ENCODE assay signal across 9 cellular contexts in the genomic region with DNA sequence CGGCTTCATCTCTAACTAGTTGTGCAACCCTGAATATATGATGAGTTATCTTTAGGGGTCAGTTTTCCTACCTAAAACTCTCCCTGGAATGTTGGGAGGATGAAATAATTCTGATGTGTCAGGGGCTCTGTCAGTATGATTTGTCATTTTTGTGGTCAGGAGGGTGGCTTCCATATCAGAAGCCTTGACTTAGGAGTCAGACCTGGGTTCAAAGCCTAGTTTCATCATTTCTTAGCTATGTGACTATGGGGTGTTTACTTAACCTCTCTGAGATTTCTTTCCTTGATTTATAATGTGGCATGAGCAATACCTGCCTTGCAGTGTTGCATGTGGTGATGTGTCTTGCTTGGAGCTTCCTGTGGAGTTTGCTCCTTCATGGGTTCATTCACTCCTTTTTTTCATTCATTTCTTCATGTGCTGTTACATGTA.
DNase-seq lines count a peak whose midpoint lies in the region; ATAC-seq, FAIRE-seq and TF ChIP-seq lines count a peak whose summit lies in the region.
"Had no signal": no experiment of that assay in that cellular context is flagged by ENCODE, and none has a peak within 500 bp of the region (broad histone marks: within the 10 kb centered on the region; RNA-seq: fewer than 3 reads in every experiment).

No MANE protein-coding gene starts in this region.

- DNase-seq in A549 (ENCODE audit: low read depth in 1 of 2, low spot score in 1 of 2) (peak; percentile 47 to 79), HL-60 (ENCODE audit: low read depth in 1 of 2, low spot score in 1 of 2) (no peak), mesendoderm (no peak), NCI-H187 treated with DMSO at 0.1 percent for 48 hours (lab: John Stamatoyannopoulos, UW) (no peak), middle frontal gyrus (ENCODE audit: extremely low spot score, low spot score) (no peak)

- H3K27ac ChIP-seq in A549 = peak overlapping the region; percentile 89 to 91
- H3K27ac ChIP-seq in HL-60 (replicated peaks) = peak overlapping the region; percentile 67
- H3K27ac ChIP-seq in angular gyrus (ENCODE audit: low read depth, low read length) = peak overlapping the region; percentile 3
- no peak overlapping the region for H3K27ac ChIP-seq in mesendoderm (ENCODE audit: low read depth, low read length)

- H2BK5ac ChIP-seq in mesendoderm (ENCODE audit: low read length) = no peak overlapping the region

- CTCF ChIA-PET in A549 (lab: Yijun Ruan, JAX) = interaction anchor here (0.6 to 2.7 kb wide), 3 partner anchors 69 to 222 kb away, joined by 3 to 9 read pairs (median 7); no protein-coding TSS in a partner anchor

- H3K4me1 ChIP-seq in A549 (peaks cover 74% of the 10 kb centered on the region), mesendoderm (ENCODE audit: control insufficient read depth, low read depth, low read length) (peaks cover 4% of the 10 kb centered on the region)

- no peak; a peak in 1 of 5 replicates for TF ChIP-seq RAD21 in A549 (conservative IDR thresholded peaks at IDR 0.05 in 1 of 2, IDR thresholded peaks at IDR 0.05 in 1 of 2)

- 0 out of 3 replicates have a peak overlapping the region, but pooled peaks have one; percentile 16 for H3K4me3 ChIP-seq in A549
- no peak overlapping the region for H3K4me3 ChIP-seq in HL-60 (replicated peaks; ENCODE audit: insufficient read depth, low read length)
- no peak overlapping the region for H3K4me3 ChIP-seq in mesendoderm (ENCODE audit: low read length)

- H3K9me3 ChIP-seq in A549 = no peaks in the 10 kb centered on the region

- no peak overlapping the region for H4K8ac ChIP-seq in mesendoderm (ENCODE audit: low read depth, low read length)

- FAIRE-seq in A549 (lab: Jason Lieb, UNC) = no peak
- FAIRE-seq: small intestine had no signal

- no peak for TF ChIP-seq POLR2A in A549 (IDR thresholded peaks at IDR 0.05; ENCODE audit: low read length)

- H3K4me2 ChIP-seq in A549 (peak overlapping the region; percentile 77), mesendoderm (ENCODE audit: low read length) (no peak overlapping the region)

- no peak overlapping the region for H3K4ac ChIP-seq in mesendoderm (ENCODE audit: low read depth, low read length)

- no peaks in the 10 kb centered on the region for H3K27me3 ChIP-seq in HL-60 (ENCODE audit: insufficient read depth, poor library complexity, severe bottlenecking)
- H3K27me3 ChIP-seq in mesendoderm (ENCODE audit: insufficient read depth, low read length, poor library complexity) = no peaks in the 10 kb centered on the region

- 33% methylated on average over 1 of the region's 1 CpG for WGBS in A549 (ENCODE audit: missing lambda C conversion rate)
- WGBS in mesendoderm (ENCODE audit: extremely low coverage, insufficient coverage, low lambda C conversion rate) = no CpG with 5 or more reads among the region's 1 CpG

- H3K36me3 ChIP-seq in mesendoderm (ENCODE audit: control insufficient read depth, insufficient read depth, low read length) = no peaks in the 10 kb centered on the region

- H4K5ac ChIP-seq in mesendoderm (ENCODE audit: low read length) = no peak overlapping the region

- no peaks in the 10 kb centered on the region for H3K79me2 ChIP-seq in mesendoderm (ENCODE audit: control insufficient read depth, insufficient read depth, low read length)

- H2BK15ac ChIP-seq in mesendoderm (replicated peaks; ENCODE audit: low read depth) = no peak overlapping the region

- no peaks in the 10 kb centered on the region for H3K79me1 ChIP-seq in mesendoderm (ENCODE audit: low read length)

- H3K56ac ChIP-seq in mesendoderm (ENCODE audit: low read length) = peak overlapping the region; percentile 72

- peak; percentile 54 to 68; a peak in 5 of 6 replicates for ATAC-seq in A549
- no peak for ATAC-seq in HG03039 (IDR thresholded peaks at IDR 0.05; ENCODE audit: unreplicated experiment)
- no peak for ATAC-seq in HG02588 (IDR thresholded peaks at IDR 0.05; ENCODE audit: unreplicated experiment)

- no peak overlapping the region for H3K18ac ChIP-seq in mesendoderm (ENCODE audit: low read length)

- H2BK120ac ChIP-seq in mesendoderm (ENCODE audit: low read depth, low read length) = no peak overlapping the region

- POLR2A ChIA-PET in A549 (lab: Yijun Ruan, JAX) = interaction anchor here (1.2 to 2.5 kb wide), 3 partner anchors 15 to 68 kb away, joined by 4 to 16 read pairs (median 10); no protein-coding TSS in a partner anchor

- H3K9ac ChIP-seq in mesendoderm (ENCODE audit: low read length) = no peak overlapping the region

- no peak overlapping the region for H3K23ac ChIP-seq in mesendoderm (ENCODE audit: low read length)

- TF ChIP-seq EP300 in A549 (IDR thresholded peaks at IDR 0.05) = peak; percentile 74 to 87; a peak in 3 of 5 replicates

- H2AK5ac ChIP-seq in mesendoderm (ENCODE audit: low read length) = no peak overlapping the region

- TF ChIP-seq CTCF in A549 (IDR thresholded peaks at IDR 0.05) (no peak), HL-60 (IDR thresholded peaks at IDR 0.05; ENCODE audit: insufficient read depth, low read length) (no peak)

TF ChIP-seq in A549, 52 proteins besides CTCF, POLR2A, EP300 and RAD21:
- TF ChIP-seq FOXS1 (CRISPR knock-in tag; IDR thresholded peaks at IDR 0.05) (peak; percentile 88; the same call in 1 of the 2 replicates), HOXB13 (CRISPR knock-in tag; IDR thresholded peaks at IDR 0.05; ENCODE audit: low read depth) (no peak), HEYL (CRISPR knock-in tag; IDR thresholded peaks at IDR 0.05) (no peak), CEBPB (IDR thresholded peaks at IDR 0.05) (peak; percentile 72 to 95; a peak in 3 of 4 replicates), PBX3 (IDR thresholded peaks at IDR 0.05) (0 out of 2 replicates have a peak, but pooled peaks have one; percentile 45), GATA3 (IDR thresholded peaks at IDR 0.05; ENCODE audit: borderline replicate concordance) (peak; percentile 88; the same call in 1 of the 2 replicates), EHMT2 (IDR thresholded peaks at IDR 0.05; ENCODE audit: low read depth) (no peak), SMC3 (IDR thresholded peaks at IDR 0.05) (0 out of 3 replicates have a peak, but pooled peaks have one; percentile 4), ZC3H11A (IDR thresholded peaks at IDR 0.05) (no peak), MAFK (IDR thresholded peaks at IDR 0.05; ENCODE audit: partially characterized antibody) (peak; percentile 64), RCOR1 (IDR thresholded peaks at IDR 0.05; ENCODE audit: low read depth, low read length) (no peak), RNF2 (IDR thresholded peaks at IDR 0.05; ENCODE audit: borderline replicate concordance, low read depth) (no peak), JUNB (IDR thresholded peaks at IDR 0.05) (peak; percentile 83), FOSL2 (IDR thresholded peaks at IDR 0.05) (peak; percentile 64), FOSL2 (CRISPR knock-in tag; IDR thresholded peaks at IDR 0.05) (peak; percentile 54), HOXA7 (CRISPR knock-in tag; IDR thresholded peaks at IDR 0.05) (no peak), HES2 (IDR thresholded peaks at IDR 0.05) (no peak; the same call in 1 of the 2 replicates)
- TF ChIP-seq, protein P1, sequence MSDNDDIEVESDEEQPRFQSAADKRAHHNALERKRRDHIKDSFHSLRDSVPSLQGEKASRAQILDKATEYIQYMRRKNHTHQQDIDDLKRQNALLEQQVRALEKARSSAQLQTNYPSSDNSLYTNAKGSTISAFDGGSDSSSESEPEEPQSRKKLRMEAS (IDR thresholded peaks at IDR 0.05) = peak; percentile 62; the same call in 1 of the 2 replicates
- TF ChIP-seq, protein P2, sequence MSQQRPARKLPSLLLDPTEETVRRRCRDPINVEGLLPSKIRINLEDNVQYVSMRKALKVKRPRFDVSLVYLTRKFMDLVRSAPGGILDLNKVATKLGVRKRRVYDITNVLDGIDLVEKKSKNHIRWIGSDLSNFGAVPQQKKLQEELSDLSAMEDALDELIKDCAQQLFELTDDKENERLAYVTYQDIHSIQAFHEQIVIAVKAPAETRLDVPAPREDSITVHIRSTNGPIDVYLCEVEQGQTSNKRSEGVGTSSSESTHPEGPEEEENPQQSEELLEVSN (IDR thresholded peaks at IDR 0.05; ENCODE audit: borderline replicate concordance, low read depth) = 0 out of 2 replicates have a peak, but pooled peaks have one; percentile 0

Comparison
In these comparisons a context has a peak if more than half of its experiments do, and no peak if none do; other contexts are left out.
1. ATAC-seq: peak in A549 (2 of 2); none in HG03039 (single experiment) and HG02588 (single experiment).
2. DNase-seq: peak in A549 (2 of 2); none in HL-60 (0 of 2), mesendoderm (single experiment), NCI-H187 treated with DMSO at 0.1 percent for 48 hours (single experiment) and middle frontal gyrus (single experiment).